ENCODE assay signal across 29 cellular contexts in the genomic region with DNA sequence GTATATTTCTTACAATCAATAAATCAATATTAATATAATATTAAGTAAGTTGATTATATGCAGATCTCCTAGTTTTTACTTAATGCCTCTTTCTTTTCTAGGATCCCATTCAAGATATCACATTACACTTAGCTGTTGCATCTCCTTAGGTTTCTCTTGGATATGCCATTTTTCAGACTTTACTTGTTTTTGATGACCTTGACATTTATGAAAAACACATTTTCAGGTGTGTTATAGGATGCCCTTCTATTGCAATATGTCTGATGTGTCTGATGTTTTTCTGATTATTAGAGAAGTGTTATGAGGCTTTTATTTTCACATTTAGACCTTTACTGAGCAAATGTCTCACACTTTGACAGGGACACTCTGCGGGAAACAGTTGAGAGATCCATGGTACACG.
DNase-seq lines count a peak whose midpoint lies in the region; ATAC-seq, FAIRE-seq and TF ChIP-seq lines count a peak whose summit lies in the region.
"Had no signal": no experiment of that assay in that cellular context is flagged by ENCODE, and none has a peak within 500 bp of the region (broad histone marks: within the 10 kb centered on the region; RNA-seq: fewer than 3 reads in every experiment).

No MANE protein-coding gene starts in this region.

- H3K9me3 ChIP-seq in HepG2 (ENCODE audit: low read length), result peaks cover 73% of the 10 kb centered on the region
- no peaks in the 10 kb centered on the region for H3K9me3 ChIP-seq in right lobe of liver
- H3K9me3 ChIP-seq: A549; BE2C; BLaER1; BLaER1 treated with 17β-estradiol and CSF1 and Interleukin-3, amounts not matched to agents 10 nM and 100 nM; Caco-2 had no signal

- TF ChIP-seq EP300 in HepG2 (IDR thresholded peaks at IDR 0.05; ENCODE audit: low read depth in 2 of 2, low read length in 2 of 2) (no peak), HepG2 (CRISPR knock-in tag; IDR thresholded peaks at IDR 0.05; ENCODE audit: borderline replicate concordance) (no peak)

- H3K4me3 ChIP-seq in HepG2 (replicated peaks in 1 of 3; ENCODE audit: insufficient read depth in 1 of 3, low read depth in 2 of 3, low read length in 3 of 3) (no peak overlapping the region), right lobe of liver (no peak overlapping the region)
- H3K4me3 ChIP-seq: A549; BLaER1; BLaER1 treated with 17β-estradiol and CSF1 and Interleukin-3, amounts not matched to agents 10 nM and 100 nM had no signal

- POLR2A ChIA-PET in HepG2 (lab: Yijun Ruan, JAX), result no interaction called here

- no TSS peak for BruUV-seq in HepG2 (replicated peaks; lab: Mats Ljungman, UMichigan)

- no peaks in the 10 kb centered on the region for H4K20me1 ChIP-seq in HepG2 (ENCODE audit: insufficient read depth, low read length)
- H4K20me1 ChIP-seq: BLaER1; BLaER1 treated with 17β-estradiol and CSF1 and Interleukin-3, amounts not matched to agents 10 nM and 100 nM had no signal

- CTCF ChIA-PET in HepG2 (lab: Yijun Ruan, JAX; ENCODE audit: low intra/inter-chr PET ratio, low total read pairs), result no interaction called here

- in situ Hi-C loops in HepG2 (cut with HindIII; ENCODE audit: extremely low pct_ligation_motif_present, low pct_unique_long_range_greater_than_20kb), result no loop called here

- H3K4me1 ChIP-seq in HepG2 (ENCODE audit: insufficient read depth, low read length) (no peaks in the 10 kb centered on the region), right lobe of liver (no peaks in the 10 kb centered on the region)
- H3K4me1 ChIP-seq: A549, BE2C, BLaER1, Caco-2 had no signal

- no peak overlapping the region for H3K9ac ChIP-seq in HepG2 (ENCODE audit: insufficient read depth, low read depth, low read length)
- H3K9ac ChIP-seq: BLaER1; BLaER1 treated with 17β-estradiol and CSF1 and Interleukin-3, amounts not matched to agents 10 nM and 100 nM had no signal

- FAIRE-seq in HepG2 (lab: Jason Lieb, UNC), result no peak
- FAIRE-seq: A204.1, A549, D721Med had no signal

- H3K27ac ChIP-seq in HepG2 (ENCODE audit: extremely low read length, insufficient read depth, low read length), result no peak overlapping the region
- no peak overlapping the region for H3K27ac ChIP-seq in right lobe of liver
- H3K27ac ChIP-seq: 22Rv1; A549; BLaER1; BLaER1 treated with 17β-estradiol and CSF1 and Interleukin-3, amounts not matched to agents 10 nM and 100 nM; C4-2B had no signal

- H3K79me2 ChIP-seq in HepG2 (ENCODE audit: insufficient read depth, low read length), result no peaks in the 10 kb centered on the region

- H3K36me3 ChIP-seq in HepG2 (replicated peaks in 1 of 2; ENCODE audit: control insufficient read depth in 1 of 2, insufficient read depth in 2 of 2, low read length in 2 of 2) (no peaks in the 10 kb centered on the region), right lobe of liver (no peaks in the 10 kb centered on the region)
- H3K36me3 ChIP-seq: BE2C; BLaER1; BLaER1 treated with 17β-estradiol and CSF1 and Interleukin-3, amounts not matched to agents 10 nM and 100 nM had no signal

- TF ChIP-seq RAD21 in HepG2 (CRISPR knock-in tag; IDR thresholded peaks at IDR 0.05), result no peak

- H3K27me3 ChIP-seq in HepG2 (ENCODE audit: control insufficient read depth in 1 of 2, insufficient read depth in 2 of 2, low read length in 2 of 2) (no peaks in the 10 kb centered on the region), right lobe of liver (no peaks in the 10 kb centered on the region)
- H3K27me3 ChIP-seq: BE2C; BLaER1; BLaER1 treated with 17β-estradiol and CSF1 and Interleukin-3, amounts not matched to agents 10 nM and 100 nM had no signal

- intact Hi-C loops in HepG2 (cut with micrococcal nuclease; ENCODE audit: unreplicated experiment) (no loop called here), right lobe of liver (cut with DNase I) (no loop called here)

- WGBS in HepG2 (ENCODE audit: low lambda C conversion rate), result 76% methylated on average over 2 of the region's 2 CpGs
- 82% methylated on average over 2 of the region's 2 CpGs for WGBS in right lobe of liver (ENCODE audit: insufficient coverage, low coverage, low lambda C conversion rate, missing lambda C conversion rate)

- DNase-seq in HepG2 (ENCODE audit: low spot score) (no peak), right lobe of liver (no peak)
- DNase-seq: 8988T; ACHN; AML-193; BE2C; C1 segment of cervical spinal cord; Caco-2; Calu3; CD4-positive, alpha-beta memory T cell; CD4-positive, alpha-beta T cell; CD4-positive, CD25-positive, alpha-beta regulatory T cell; CD8-positive, alpha-beta memory T cell; CD8-positive, alpha-beta T cell; COR-L47; DMS 273 treated with DMSO at 0.1 percent for 48 hours; DMS153; DMS53; DMS79; DMS79 treated with DMSO at 0.1 percent for 48 hours; DND-41; EL had no signal

- TF ChIP-seq CTCF in HepG2 (CRISPR knock-in tag; IDR thresholded peaks at IDR 0.05), result no peak
- TF ChIP-seq CTCF in right lobe of liver (IDR thresholded peaks at IDR 0.05), result no peak

- no peak overlapping the region for H3K4me2 ChIP-seq in HepG2 (ENCODE audit: low read depth, low read length)
- H3K4me2 ChIP-seq: A549; BLaER1; BLaER1 treated with 17β-estradiol and CSF1 and Interleukin-3, amounts not matched to agents 10 nM and 100 nM had no signal

- no peak overlapping the region for H2AFZ ChIP-seq in HepG2 (ENCODE audit: low read length)

- no peak for TF ChIP-seq POLR2A in HepG2 (IDR thresholded peaks at IDR 0.05; ENCODE audit: insufficient read depth in 1 of 2, low read depth in 2 of 2, low read length in 2 of 2)
- no peak for TF ChIP-seq POLR2A in right lobe of liver (IDR thresholded peaks at IDR 0.05)

- no peak for ATAC-seq in HepG2
- ATAC-seq in right lobe of liver, result no peak
- ATAC-seq: A549; CD8-positive, alpha-beta T cell had no signal

TF ChIP-seq in HepG2, 621 proteins besides CTCF, POLR2A, EP300 and RAD21:
- no peak for TF ChIP-seq KDM4B (CRISPR knock-in tag; IDR thresholded peaks at IDR 0.05)
- TF ChIP-seq MAFK (conservative IDR thresholded peaks at IDR 0.05 in 1 of 2, IDR thresholded peaks at IDR 0.05 in 1 of 2; ENCODE audit: low read length in 2 of 2), result peak; percentile 66 to 72
- TF ChIP-seq ZMAT3 (CRISPR knock-in tag; conservative IDR thresholded peaks at IDR 0.05), result no peak
- peak; percentile 59 for TF ChIP-seq MAFF (IDR thresholded peaks at IDR 0.05; ENCODE audit: low read depth, low read length)
- no peak for TF ChIP-seq U2AF1 (optimal IDR thresholded peaks at IDR 0.05; ENCODE audit: low read depth, low read length)
- no peak for TF ChIP-seq THRA (CRISPR knock-in tag; IDR thresholded peaks at IDR 0.05; ENCODE audit: borderline replicate concordance)
- no peak for TF ChIP-seq FOSL1 (CRISPR knock-in tag; IDR thresholded peaks at IDR 0.05; ENCODE audit: borderline replicate concordance)
